7 cellular contexts compared by ENCODE assay signal in genomic region chr12:109092484-109093021, GRCh38. TPM values are rescaled to one million over a fixed set of nuclear protein-coding genes. Genes with fewer than 3 reads are reported as not detected.
A peak's percentile ranks its signal among the peaks of the same experiment; 100 is the strongest.
DNase-seq lines count a peak whose midpoint lies in the region; ATAC-seq and TF ChIP-seq lines count a peak whose summit lies in the region.

No MANE protein-coding gene starts in this region.

- H3K27me3 ChIP-seq in H7 (ENCODE audit: control insufficient read depth, insufficient read depth, low read length) (no peaks in the 10 kb centered on the region), RWPE2 (ENCODE audit: insufficient read depth, poor library complexity, severe bottlenecking) (no peaks in the 10 kb centered on the region), fibroblast of lung (ENCODE audit: control insufficient read depth, insufficient read depth, low read length) (no peaks in the 10 kb centered on the region)

- no peaks in the 10 kb centered on the region for H4K20me1 ChIP-seq in fibroblast of lung (ENCODE audit: control insufficient read depth, extremely low read depth, insufficient read depth, low read length)

- peak overlapping the region; percentile 92 for H3K4me2 ChIP-seq in fibroblast of lung (ENCODE audit: extremely low read depth, insufficient read depth, low read length)

- H3K9me3 ChIP-seq in RWPE2 (ENCODE audit: severe bottlenecking) (no peaks in the 10 kb centered on the region), fibroblast of lung (ENCODE audit: control insufficient read depth, insufficient read depth, low read depth, low read length) (no peaks in the 10 kb centered on the region)

- TF ChIP-seq CTCF in RWPE2 (IDR thresholded peaks at IDR 0.05; ENCODE audit: poor library complexity, severe bottlenecking), result no peak
- TF ChIP-seq CTCF in fibroblast of lung (conservative IDR thresholded peaks at IDR 0.05 in 1 of 2, IDR thresholded peaks at IDR 0.05 in 1 of 2; ENCODE audit: low read depth in 1 of 2, low read length in 2 of 2), result no peak

- H2AFZ ChIP-seq in fibroblast of lung (ENCODE audit: low read length), result peak overlapping the region; percentile 90

- ATAC-seq in RWPE2 (ENCODE audit: low read depth) (no peak), GM18870 (IDR thresholded peaks at IDR 0.05; ENCODE audit: unreplicated experiment) (no peak)

- peaks cover 9% of the 10 kb centered on the region for H3K36me3 ChIP-seq in H7 (replicated peaks; ENCODE audit: control insufficient read depth, insufficient read depth, low read length)
- peaks cover 47% of the 10 kb centered on the region for H3K36me3 ChIP-seq in RWPE2 (ENCODE audit: low read depth)
- peaks cover 3% of the 10 kb centered on the region for H3K36me3 ChIP-seq in fibroblast of lung (ENCODE audit: control insufficient read depth, insufficient read depth, low read length)

- H3K4me1 ChIP-seq in RWPE2 (ENCODE audit: insufficient read depth, poor library complexity, severe bottlenecking), result peaks cover 9% of the 10 kb centered on the region
- H3K4me1 ChIP-seq in fibroblast of lung (ENCODE audit: control insufficient read depth, extremely low read depth, insufficient read depth, low read length), result peaks cover 6% of the 10 kb centered on the region

- no peak overlapping the region for H3K9ac ChIP-seq in fibroblast of lung (ENCODE audit: insufficient read depth, low read length)

- H3K79me2 ChIP-seq in fibroblast of lung (ENCODE audit: control insufficient read depth, insufficient read depth, low read length), result peaks cover 3% of the 10 kb centered on the region

- H3K4me3 ChIP-seq in H7 (ENCODE audit: insufficient read depth, low read depth, low read length), result peak overlapping the region; percentile 37
- H3K4me3 ChIP-seq in RWPE2 (ENCODE audit: severe bottlenecking), result peak overlapping the region; percentile 32
- peak overlapping the region; percentile 47 to 86 (median 66) for H3K4me3 ChIP-seq in fibroblast of lung (replicated peaks in 1 of 4; ENCODE audit: control extremely low read depth in 1 of 4, insufficient read depth in 1 of 4, low read depth in 3 of 4, low read length in 4 of 4)
- peak overlapping the region; percentile 40 to 63 (median 50) for H3K4me3 ChIP-seq in skin epidermis

- peak overlapping the region; percentile 5 for H3K27ac ChIP-seq in RWPE2 (ENCODE audit: poor library complexity, severe bottlenecking)
- peak overlapping the region; percentile 74 for H3K27ac ChIP-seq in fibroblast of lung (ENCODE audit: insufficient read depth, low read length)
- H3K27ac ChIP-seq in skin epidermis, result peak overlapping the region in 17 of 21 experiments; percentile 1 to 84 (median 66)

- no peak for DNase-seq in H7
- DNase-seq in RWPE2 (ENCODE audit: low spot score), result no peak
- DNase-seq in fibroblast of lung (ENCODE audit: low read depth in 2 of 2), result no peak
- DNase-seq in 8988T, result no peak
- no peak for DNase-seq in retina

RNA-seq across cellular contexts. Expression of gene ALKBH2, which starts 0.7 kb away (rescaled TPM):
- 29.6 and 40.1 TPM in 2 replicates for total RNA-seq in H7 (2014; rRNA removed; shearing (Covaris generic))
- 20.8 and 28.0 TPM in 2 replicates for total RNA-seq in fibroblast of lung
- polyA plus RNA-seq in fibroblast of lung, result 15.1 and 15.4 TPM in 2 replicates
- 15.4 and 16.8 TPM in 2 replicates for polyA plus RNA-seq in fibroblast of lung (2012)
- polyA minus RNA-seq in fibroblast of lung (ENCODE audit: low replicate concordance), result 3.3 and 18.9 TPM in 2 replicates

RNA-seq across cellular contexts. Expression of gene UNG, which starts 4.8 kb away (rescaled TPM):
- total RNA-seq in H7 (2014; rRNA removed; shearing (Covaris generic)), result 116 and 127 TPM in 2 replicates
- 23.5 and 23.9 TPM in 2 replicates for total RNA-seq in fibroblast of lung
- 16.0 and 22.7 TPM in 2 replicates for polyA plus RNA-seq in fibroblast of lung
- 14.4 and 21.8 TPM in 2 replicates for polyA plus RNA-seq in fibroblast of lung (2012)
- 8.2 and 10.2 TPM in 2 replicates for polyA minus RNA-seq in fibroblast of lung (ENCODE audit: low replicate concordance)

RNA-seq across cellular contexts. Expression of gene ACACB, which starts 23.8 kb away (rescaled TPM):
- 3.8 and 13.4 TPM in 2 replicates for total RNA-seq in H7 (2014; rRNA removed; shearing (Covaris generic))
- total RNA-seq in fibroblast of lung, result 5.1 and 9.1 TPM in 2 replicates
- 1.5 and 1.7 TPM in 2 replicates for polyA plus RNA-seq in fibroblast of lung
- 2.2 and 2.5 TPM in 2 replicates for polyA plus RNA-seq in fibroblast of lung (2012)
- polyA minus RNA-seq in fibroblast of lung (ENCODE audit: low replicate concordance), result 4.8 and 5.0 TPM in 2 replicates

RNA-seq across cellular contexts. Expression of gene USP30, which starts 40.2 kb away (rescaled TPM):
- 8.7 and 12.5 TPM in 2 replicates for total RNA-seq in H7 (2014; rRNA removed; shearing (Covaris generic))
- 8.0 and 9.9 TPM in 2 replicates for total RNA-seq in fibroblast of lung
- polyA plus RNA-seq in fibroblast of lung, result 12.3 and 13.9 TPM in 2 replicates
- polyA plus RNA-seq in fibroblast of lung (2012), result 5.4 and 7.1 TPM in 2 replicates
- 28.9 and 37.5 TPM in 2 replicates for polyA minus RNA-seq in fibroblast of lung (ENCODE audit: low replicate concordance)

Comparison
In these comparisons a context has a peak if more than half of its experiments do, and no peak if none do; other contexts are left out.
1. H3K27ac ChIP-seq: peak in every context shown above with its lines; median percentile 74 in fibroblast of lung; 66 in skin epidermis; 5 in RWPE2.